ENCODE assay signal across 1 cellular context in genomic region chr7:98348726-98349474, GRCh38.
TF ChIP-seq lines count a peak whose summit lies in the region.

No MANE protein-coding gene starts in this region.

TF ChIP-seq in K562, 482 proteins besides CTCF, POLR2A, EP300 and RAD21 (continued from another document):
- TF ChIP-seq MGA (IDR thresholded peaks at IDR 0.05), result peak; percentile 78
- TF ChIP-seq NCOA1 (IDR thresholded peaks at IDR 0.05; ENCODE audit: low read depth), result no peak
- no peak for TF ChIP-seq ZBTB49 (CRISPR knock-in tag; IDR thresholded peaks at IDR 0.05; ENCODE audit: borderline replicate concordance)
- TF ChIP-seq ZNF140 (CRISPR knock-in tag; IDR thresholded peaks at IDR 0.05), result no peak
- TF ChIP-seq CGGBP1 (CRISPR knock-in tag; IDR thresholded peaks at IDR 0.05), result no peak
- no peak for TF ChIP-seq PCBP1 (IDR thresholded peaks at IDR 0.05; ENCODE audit: low read depth, low read length, poor library complexity, severe bottlenecking)
- no peak for TF ChIP-seq FOXP4 (CRISPR knock-in tag; IDR thresholded peaks at IDR 0.05; ENCODE audit: borderline replicate concordance)
- TF ChIP-seq RFX1 (IDR thresholded peaks at IDR 0.05), result peak; percentile 47; the same call in 1 of the 2 replicates
- no peak for TF ChIP-seq SFPQ (IDR thresholded peaks at IDR 0.05; ENCODE audit: low read depth, low read length)
- no peak for TF ChIP-seq RERE (CRISPR knock-in tag; IDR thresholded peaks at IDR 0.05; ENCODE audit: borderline replicate concordance)
- TF ChIP-seq MAX (CRISPR knock-in tag; IDR thresholded peaks at IDR 0.05), result peak; percentile 84
- no peak for TF ChIP-seq MCM5 (IDR thresholded peaks at IDR 0.05; ENCODE audit: low read depth)
- peak in 1 of 2 experiments; percentile 61; a peak in 2 of 4 replicates for TF ChIP-seq FOXK2 (conservative IDR thresholded peaks at IDR 0.05 in 1 of 2, IDR thresholded peaks at IDR 0.05 in 1 of 2; ENCODE audit: low read depth in 2 of 2)
- TF ChIP-seq FOXK1 (CRISPR knock-in tag; IDR thresholded peaks at IDR 0.05; ENCODE audit: borderline replicate concordance), result 0 out of 2 replicates have a peak, but pooled peaks have one; percentile 41
- TF ChIP-seq NELFE (IDR thresholded peaks at IDR 0.05; ENCODE audit: insufficient read depth, insufficient read length), result no peak
- TF ChIP-seq NFIC (IDR thresholded peaks at IDR 0.05), result no peak
- TF ChIP-seq ZNF79 (CRISPR knock-in tag; IDR thresholded peaks at IDR 0.05; ENCODE audit: low read depth), result no peak
- no peak for TF ChIP-seq SRSF7 (optimal IDR thresholded peaks at IDR 0.05; ENCODE audit: low read depth, low read length)
- TF ChIP-seq ZNF583 (CRISPR knock-in tag; IDR thresholded peaks at IDR 0.05), result no peak
- TF ChIP-seq TEAD4 (IDR thresholded peaks at IDR 0.05; ENCODE audit: low read length), result peak; percentile 38
- no peak for TF ChIP-seq TEAD4 (CRISPR knock-in tag; IDR thresholded peaks at IDR 0.05; ENCODE audit: borderline replicate concordance)
- TF ChIP-seq ZKSCAN1 (IDR thresholded peaks at IDR 0.05; ENCODE audit: low read depth, low read length), result no peak
